1 cellular context compared by ENCODE assay signal in the genomic region with DNA sequence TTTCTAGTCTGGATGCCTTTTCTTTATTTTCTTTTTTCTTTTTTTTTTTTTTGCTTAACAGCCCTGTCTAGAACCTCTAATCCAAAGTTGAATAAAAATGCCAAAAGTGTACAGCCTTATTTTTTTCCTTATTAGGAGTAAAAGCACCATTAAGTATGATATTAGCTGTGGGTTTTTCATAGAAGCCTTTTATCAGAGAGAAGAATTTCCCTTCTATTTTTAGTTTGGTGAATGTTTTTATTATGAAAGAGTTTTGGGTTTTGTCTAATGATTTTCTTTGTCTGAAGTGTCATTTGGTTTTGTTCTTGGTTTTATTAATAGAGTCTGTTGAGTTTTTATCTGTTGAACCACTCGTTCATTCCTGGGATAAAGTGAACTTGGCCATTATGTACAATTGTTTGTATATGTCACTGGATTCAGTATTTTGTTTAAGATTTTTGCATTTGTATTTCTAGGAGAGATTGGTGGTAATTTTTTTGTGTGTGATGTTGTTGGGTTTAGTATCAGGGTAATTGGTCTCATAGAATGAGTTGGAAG.
TF ChIP-seq lines count a peak whose summit lies in the region.

No MANE protein-coding gene starts in this region.

TF ChIP-seq in K562, 482 proteins besides CTCF, POLR2A, EP300 and RAD21 (continued from another document):
- no peak for TF ChIP-seq AFF1 (IDR thresholded peaks at IDR 0.05; ENCODE audit: low read depth in 1 of 2, partially characterized antibody in 2 of 2)
- TF ChIP-seq RFX5 (IDR thresholded peaks at IDR 0.05; ENCODE audit: low read depth, low read length): no peak
- TF ChIP-seq SMAD2 (IDR thresholded peaks at IDR 0.05; ENCODE audit: low read depth, low read length): no peak
- TF ChIP-seq SAP30 (IDR thresholded peaks at IDR 0.05; ENCODE audit: borderline replicate concordance, insufficient read depth, low read depth, low read length, poor library complexity, severe bottlenecking): no peak
- no peak for TF ChIP-seq GATAD2B (IDR thresholded peaks at IDR 0.05; ENCODE audit: borderline replicate concordance)
- TF ChIP-seq, protein P1, sequence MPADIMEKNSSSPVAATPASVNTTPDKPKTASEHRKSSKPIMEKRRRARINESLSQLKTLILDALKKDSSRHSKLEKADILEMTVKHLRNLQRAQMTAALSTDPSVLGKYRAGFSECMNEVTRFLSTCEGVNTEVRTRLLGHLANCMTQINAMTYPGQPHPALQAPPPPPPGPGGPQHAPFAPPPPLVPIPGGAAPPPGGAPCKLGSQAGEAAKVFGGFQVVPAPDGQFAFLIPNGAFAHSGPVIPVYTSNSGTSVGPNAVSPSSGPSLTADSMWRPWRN (IDR thresholded peaks at IDR 0.05; ENCODE audit: low read depth): no peak
- no peak for TF ChIP-seq ESRRB (CRISPR knock-in tag; IDR thresholded peaks at IDR 0.05; ENCODE audit: borderline replicate concordance)
- no peak for TF ChIP-seq ZBTB17 (CRISPR knock-in tag; IDR thresholded peaks at IDR 0.05)
- no peak for TF ChIP-seq RERE (CRISPR knock-in tag; IDR thresholded peaks at IDR 0.05; ENCODE audit: borderline replicate concordance)
- no peak for TF ChIP-seq ATF6 (CRISPR knock-in tag; IDR thresholded peaks at IDR 0.05)
- TF ChIP-seq, protein P2, sequence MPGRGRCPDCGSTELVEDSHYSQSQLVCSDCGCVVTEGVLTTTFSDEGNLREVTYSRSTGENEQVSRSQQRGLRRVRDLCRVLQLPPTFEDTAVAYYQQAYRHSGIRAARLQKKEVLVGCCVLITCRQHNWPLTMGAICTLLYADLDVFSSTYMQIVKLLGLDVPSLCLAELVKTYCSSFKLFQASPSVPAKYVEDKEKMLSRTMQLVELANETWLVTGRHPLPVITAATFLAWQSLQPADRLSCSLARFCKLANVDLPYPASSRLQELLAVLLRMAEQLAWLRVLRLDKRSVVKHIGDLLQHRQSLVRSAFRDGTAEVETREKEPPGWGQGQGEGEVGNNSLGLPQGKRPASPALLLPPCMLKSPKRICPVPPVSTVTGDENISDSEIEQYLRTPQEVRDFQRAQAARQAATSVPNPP (IDR thresholded peaks at IDR 0.05; ENCODE audit: borderline replicate concordance, insufficient read depth, insufficient read length): no peak
- TF ChIP-seq ARID3A (IDR thresholded peaks at IDR 0.05; ENCODE audit: borderline replicate concordance, low read depth, low read length): no peak
- TF ChIP-seq ERF (CRISPR knock-in tag; IDR thresholded peaks at IDR 0.05): no peak
- TF ChIP-seq SPI1 (IDR thresholded peaks at IDR 0.05; ENCODE audit: borderline replicate concordance, low read depth, low read length): no peak
- TF ChIP-seq COPS2 (conservative IDR thresholded peaks at IDR 0.05): no peak
TF ChIP-seq in K562: peak in this region for 0.
